In the genomic region with DNA sequence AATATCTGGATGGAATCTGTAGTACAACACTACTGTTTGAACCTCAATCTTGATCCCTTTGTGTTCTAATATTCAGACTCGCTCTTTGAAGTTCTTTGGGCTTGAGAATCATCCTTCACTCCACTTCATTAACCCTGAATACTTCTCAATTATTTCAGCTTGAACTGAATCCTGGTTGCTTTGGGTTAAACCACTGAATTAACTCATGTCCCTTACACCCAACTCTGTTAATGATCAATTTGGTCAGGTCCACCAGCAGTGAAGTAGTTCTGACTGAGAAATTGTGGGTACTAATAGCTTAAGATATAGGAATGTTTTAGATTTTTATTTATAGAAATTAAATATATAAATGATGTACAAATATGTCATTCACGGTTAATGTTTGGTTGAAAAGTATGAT, we compare ENCODE assay signal across 1 cellular context.
TF ChIP-seq lines count a peak whose summit lies in the region.

No MANE protein-coding gene starts in this region.

TF ChIP-seq in GM23338, 12 proteins besides CTCF, POLR2A, EP300 and RAD21 (continued from another document):
- TF ChIP-seq, protein P1, sequence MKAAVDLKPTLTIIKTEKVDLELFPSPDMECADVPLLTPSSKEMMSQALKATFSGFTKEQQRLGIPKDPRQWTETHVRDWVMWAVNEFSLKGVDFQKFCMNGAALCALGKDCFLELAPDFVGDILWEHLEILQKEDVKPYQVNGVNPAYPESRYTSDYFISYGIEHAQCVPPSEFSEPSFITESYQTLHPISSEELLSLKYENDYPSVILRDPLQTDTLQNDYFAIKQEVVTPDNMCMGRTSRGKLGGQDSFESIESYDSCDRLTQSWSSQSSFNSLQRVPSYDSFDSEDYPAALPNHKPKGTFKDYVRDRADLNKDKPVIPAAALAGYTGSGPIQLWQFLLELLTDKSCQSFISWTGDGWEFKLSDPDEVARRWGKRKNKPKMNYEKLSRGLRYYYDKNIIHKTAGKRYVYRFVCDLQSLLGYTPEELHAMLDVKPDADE (IDR thresholded peaks at IDR 0.05): no peak
- no peak for TF ChIP-seq POLR2AphosphoS5 (IDR thresholded peaks at IDR 0.05; ENCODE audit: low read depth)
- no peak for TF ChIP-seq ZNF331 (CRISPR knock-in tag; IDR thresholded peaks at IDR 0.05; ENCODE audit: low read depth)
- no peak for TF ChIP-seq EZH2 (IDR thresholded peaks at IDR 0.05; ENCODE audit: low read depth, unreplicated experiment)
- TF ChIP-seq EZH2phosphoT487 (IDR thresholded peaks at IDR 0.05; ENCODE audit: unreplicated experiment): no peak
- TF ChIP-seq NANOG (IDR thresholded peaks at IDR 0.05; ENCODE audit: borderline replicate concordance): no peak
- TF ChIP-seq, protein P2, sequence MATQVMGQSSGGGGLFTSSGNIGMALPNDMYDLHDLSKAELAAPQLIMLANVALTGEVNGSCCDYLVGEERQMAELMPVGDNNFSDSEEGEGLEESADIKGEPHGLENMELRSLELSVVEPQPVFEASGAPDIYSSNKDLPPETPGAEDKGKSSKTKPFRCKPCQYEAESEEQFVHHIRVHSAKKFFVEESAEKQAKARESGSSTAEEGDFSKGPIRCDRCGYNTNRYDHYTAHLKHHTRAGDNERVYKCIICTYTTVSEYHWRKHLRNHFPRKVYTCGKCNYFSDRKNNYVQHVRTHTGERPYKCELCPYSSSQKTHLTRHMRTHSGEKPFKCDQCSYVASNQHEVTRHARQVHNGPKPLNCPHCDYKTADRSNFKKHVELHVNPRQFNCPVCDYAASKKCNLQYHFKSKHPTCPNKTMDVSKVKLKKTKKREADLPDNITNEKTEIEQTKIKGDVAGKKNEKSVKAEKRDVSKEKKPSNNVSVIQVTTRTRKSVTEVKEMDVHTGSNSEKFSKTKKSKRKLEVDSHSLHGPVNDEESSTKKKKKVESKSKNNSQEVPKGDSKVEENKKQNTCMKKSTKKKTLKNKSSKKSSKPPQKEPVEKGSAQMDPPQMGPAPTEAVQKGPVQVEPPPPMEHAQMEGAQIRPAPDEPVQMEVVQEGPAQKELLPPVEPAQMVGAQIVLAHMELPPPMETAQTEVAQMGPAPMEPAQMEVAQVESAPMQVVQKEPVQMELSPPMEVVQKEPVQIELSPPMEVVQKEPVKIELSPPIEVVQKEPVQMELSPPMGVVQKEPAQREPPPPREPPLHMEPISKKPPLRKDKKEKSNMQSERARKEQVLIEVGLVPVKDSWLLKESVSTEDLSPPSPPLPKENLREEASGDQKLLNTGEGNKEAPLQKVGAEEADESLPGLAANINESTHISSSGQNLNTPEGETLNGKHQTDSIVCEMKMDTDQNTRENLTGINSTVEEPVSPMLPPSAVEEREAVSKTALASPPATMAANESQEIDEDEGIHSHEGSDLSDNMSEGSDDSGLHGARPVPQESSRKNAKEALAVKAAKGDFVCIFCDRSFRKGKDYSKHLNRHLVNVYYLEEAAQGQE (IDR thresholded peaks at IDR 0.05; ENCODE audit: unreplicated experiment): no peak
TF ChIP-seq in GM23338: peak in this region for 0.
